ENCODE assay signal across 1 cellular context in genomic region chr6:20454201-20454824, GRCh38.
TF ChIP-seq lines count a peak whose summit lies in the region.

No MANE protein-coding gene starts in this region.

TF ChIP-seq in HCT116, 20 proteins besides CTCF, POLR2A, EP300 and RAD21 (continued from another document):
- TF ChIP-seq ELF1 (IDR thresholded peaks at IDR 0.05; ENCODE audit: borderline replicate concordance, low read depth) (no peak), SIN3A (IDR thresholded peaks at IDR 0.05; ENCODE audit: low read depth) (no peak), CEBPB (IDR thresholded peaks at IDR 0.05; ENCODE audit: low read depth) (no peak), EZH2 (IDR thresholded peaks at IDR 0.05) (no peak), SP1 (IDR thresholded peaks at IDR 0.05; ENCODE audit: low read depth) (no peak), FOSL1 (IDR thresholded peaks at IDR 0.05; ENCODE audit: low read depth) (no peak)
